Comparison of ENCODE assay signal across 17 cellular contexts in the genomic region with DNA sequence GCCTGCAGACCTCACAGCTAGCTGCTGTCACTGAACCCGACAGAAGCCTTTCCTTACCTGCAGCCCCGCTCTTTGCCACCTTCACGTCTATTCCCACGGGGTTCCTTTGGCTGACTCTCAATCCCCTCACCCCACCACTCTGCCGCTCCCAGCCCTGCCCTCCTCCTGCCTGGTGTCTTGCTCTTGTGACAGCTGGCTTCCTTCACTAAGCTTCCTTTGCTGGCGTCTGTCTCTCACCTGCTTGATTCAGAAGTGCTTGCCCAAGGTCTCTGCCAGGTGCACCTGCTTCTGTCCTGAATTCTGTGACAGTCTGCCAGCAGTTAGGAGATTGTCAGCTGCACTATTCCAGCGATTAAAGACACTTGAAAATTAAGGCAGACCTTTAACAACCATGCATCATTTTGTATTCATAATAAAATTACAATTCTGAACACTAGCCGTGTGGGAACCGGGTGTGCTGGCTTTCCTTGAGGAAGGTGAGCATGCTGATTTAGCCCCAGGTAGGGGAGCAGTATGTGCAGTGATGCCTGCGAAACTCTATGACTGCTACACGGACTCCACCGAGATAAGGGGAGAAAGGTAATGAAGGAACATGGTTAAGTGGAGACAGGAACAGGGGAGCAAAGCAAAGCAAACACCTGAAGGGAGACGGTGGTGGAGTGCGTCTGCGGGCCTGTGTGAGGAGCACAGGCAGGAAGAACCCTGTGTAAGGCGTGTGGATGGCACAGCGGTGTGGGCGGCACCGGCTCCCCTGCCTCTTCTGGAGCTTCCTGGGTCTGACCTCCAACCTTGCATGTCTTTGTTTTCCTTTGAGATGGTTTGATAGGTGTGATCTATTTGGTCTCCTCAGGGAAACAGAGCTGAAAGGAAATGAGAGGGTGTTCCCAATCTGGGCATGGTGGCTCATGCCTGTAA.
DNase-seq lines count a peak whose midpoint lies in the region; ATAC-seq and TF ChIP-seq lines count a peak whose summit lies in the region.
"Had no signal": no experiment of that assay in that cellular context is flagged by ENCODE, and none has a peak within 500 bp of the region (broad histone marks: within the 10 kb centered on the region; RNA-seq: fewer than 3 reads in every experiment).

No MANE protein-coding gene starts in this region.

- peaks cover 72% of the 10 kb centered on the region for H3K36me3 ChIP-seq in CD4-positive, CD25-positive, alpha-beta regulatory T cell (ENCODE audit: control insufficient read depth, insufficient read depth, low read length)
- H3K36me3 ChIP-seq: uterus had no signal

- H3K4me3 Mint-ChIP-seq in CD4-positive, CD25-positive, alpha-beta regulatory T cell = no peak overlapping the region
- H3K4me3 Mint-ChIP-seq: activated naive CD8-positive, alpha-beta T cell; H9; natural killer cell treated with Interleukin-12 subunit alpha and Interleukin-12 subunit beta and Interleukin-15 and Interleukin-18, amount 100 ng/mL, for 72 hours had no signal

- H3K9me3 ChIP-seq in CD4-positive, CD25-positive, alpha-beta regulatory T cell (ENCODE audit: control insufficient read depth in 2 of 2, low read length in 2 of 2) = no peaks in the 10 kb centered on the region
- H3K9me3 ChIP-seq: uterus had no signal

- H3K36me3 Mint-ChIP-seq in CD4-positive, CD25-positive, alpha-beta regulatory T cell = peaks cover 74% of the 10 kb centered on the region

- H3K4me1 Mint-ChIP-seq in CD4-positive, CD25-positive, alpha-beta regulatory T cell = peaks cover 0 to 4% (median 1%) of the 10 kb centered on the region in 4 donors
- H3K4me1 Mint-ChIP-seq: H9 had no signal

- peak overlapping the region; percentile 29 to 87 (median 73) for H3K27ac Mint-ChIP-seq in CD4-positive, CD25-positive, alpha-beta regulatory T cell
- H3K27ac Mint-ChIP-seq: activated naive CD8-positive, alpha-beta T cell; natural killer cell treated with Interleukin-12 subunit alpha and Interleukin-12 subunit beta and Interleukin-15 and Interleukin-18, amount 100 ng/mL, for 72 hours had no signal

- peak; percentile 3 for TF ChIP-seq POLR2A in GM18505 (IDR thresholded peaks at IDR 0.05; ENCODE audit: borderline replicate concordance, extremely low read depth, insufficient read depth, insufficient read length)

- DNase-seq in CD4-positive, CD25-positive, alpha-beta regulatory T cell = no peak
- DNase-seq in NCI-H2171 (lab: John Stamatoyannopoulos, UW) (peak; percentile 99), cerebellum (ENCODE audit: low spot score) (peak; percentile 13), sciatic nerve (ENCODE audit: low spot score) (no peak), Right ventricle myocardium superior (no peak), retina (no peak), HuH-7.5 (ENCODE audit: low spot score) (no peak)
- DNase-seq: activated CD4-positive, alpha-beta T cell treated with anti-CD3 and anti-CD28 coated beads for 1 hour; dorsolateral prefrontal cortex; H9; NCI-H2081 treated with DMSO at 0.1 percent for 48 hours; stimulated activated CD4-positive, alpha-beta T cell treated with anti-CD3 and anti-CD28 coated beads, Interleukin-15, amount 100 ng/mL, for 24 hours; uterus had no signal

- ATAC-seq in CD4-positive, CD25-positive, alpha-beta regulatory T cell (ENCODE audit: low read depth in 2 of 2) = no peak
- ATAC-seq in GM18505 (IDR thresholded peaks at IDR 0.05; ENCODE audit: unreplicated experiment) (no peak), sciatic nerve (no peak), Right ventricle myocardium superior (ENCODE audit: poor library complexity) (no peak)
- ATAC-seq: natural killer cell treated with Interleukin-12 subunit alpha and Interleukin-12 subunit beta and Interleukin-15 and Interleukin-18, amount 100 ng/mL, for 72 hours had no signal

- no peak overlapping the region for H3K4me3 ChIP-seq in CD4-positive, CD25-positive, alpha-beta regulatory T cell (ENCODE audit: low read depth, low read length)
- H3K4me3 ChIP-seq: dorsolateral prefrontal cortex, lung, uterus had no signal

- no peaks in the 10 kb centered on the region for H3K27me3 ChIP-seq in CD4-positive, CD25-positive, alpha-beta regulatory T cell (ENCODE audit: control insufficient read depth, insufficient read depth, low read length)
- H3K27me3 ChIP-seq: dorsolateral prefrontal cortex, uterus had no signal

- H3K27me3 Mint-ChIP-seq in CD4-positive, CD25-positive, alpha-beta regulatory T cell = no peaks in the 10 kb centered on the region
- H3K27me3 Mint-ChIP-seq: activated naive CD8-positive, alpha-beta T cell; natural killer cell treated with Interleukin-12 subunit alpha and Interleukin-12 subunit beta and Interleukin-15 and Interleukin-18, amount 100 ng/mL, for 72 hours had no signal

- intact Hi-C loops in sciatic nerve (cut with DNase I) = no loop called here
- intact Hi-C loops in Right ventricle myocardium superior (cut with DNase I) = no loop called here

- H3K27ac ChIP-seq in CD4-positive, CD25-positive, alpha-beta regulatory T cell (ENCODE audit: insufficient read depth, low read length, poor library complexity, severe bottlenecking) = no peak overlapping the region
- H3K27ac ChIP-seq: dorsolateral prefrontal cortex, uterus had no signal

- peaks cover 0 to 1% (median 0%) of the 10 kb centered on the region in 7 donors for H3K9me3 Mint-ChIP-seq in CD4-positive, CD25-positive, alpha-beta regulatory T cell
- H3K9me3 Mint-ChIP-seq: H9; natural killer cell treated with Interleukin-12 subunit alpha and Interleukin-12 subunit beta and Interleukin-15 and Interleukin-18, amount 100 ng/mL, for 72 hours had no signal

- no peaks in the 10 kb centered on the region for H3K4me1 ChIP-seq in CD4-positive, CD25-positive, alpha-beta regulatory T cell (ENCODE audit: control insufficient read depth, insufficient read depth, low read length, poor library complexity, severe bottlenecking)
- H3K4me1 ChIP-seq: uterus had no signal

Comparison
In these comparisons a context has a peak if more than half of its experiments do, and no peak if none do; other contexts are left out.
1. DNase-seq: peak in NCI-H2171 (single experiment) and cerebellum (single experiment); none in CD4-positive, CD25-positive, alpha-beta regulatory T cell (0 of 3), sciatic nerve (single experiment), Right ventricle myocardium superior (single experiment), retina (single experiment) and HuH-7.5 (single experiment).